Comparison of ENCODE assay signal across 1 cellular context in genomic region chr3:12862387-12862786, GRCh38.
TF ChIP-seq lines count a peak whose summit lies in the region.

No MANE protein-coding gene starts in this region.

TF ChIP-seq in K562, 482 proteins besides CTCF, POLR2A, EP300 and RAD21 (continued from another document):
- TF ChIP-seq KLF16 (IDR thresholded peaks at IDR 0.05) (0 out of 2 replicates have a peak, but pooled peaks have one; percentile 42), ZFX (CRISPR knock-in tag; IDR thresholded peaks at IDR 0.05) (0 out of 2 replicates have a peak, but pooled peaks have one; percentile 15), CBFA2T3 (IDR thresholded peaks at IDR 0.05) (peak; percentile 64), RNF219 (CRISPR knock-in tag; IDR thresholded peaks at IDR 0.05) (no peak), SRF (CRISPR knock-in tag; IDR thresholded peaks at IDR 0.05) (peak in 1 of 2 experiments; percentile 80; a peak in 2 of 4 replicates), CTBP1 (IDR thresholded peaks at IDR 0.05; ENCODE audit: borderline replicate concordance) (no peak), ZNF639 (CRISPR knock-in tag; conservative IDR thresholded peaks at IDR 0.05 in 1 of 2, IDR thresholded peaks at IDR 0.05 in 1 of 2) (0 out of 4 replicates have a peak, but pooled peaks of 1 of the 2 experiments have one; percentile 49), LCOR (CRISPR knock-in tag; IDR thresholded peaks at IDR 0.05) (no peak), E2F6 (IDR thresholded peaks at IDR 0.05; ENCODE audit: borderline replicate concordance in 1 of 2, extremely low read depth in 1 of 2, insufficient read depth in 1 of 2, insufficient read length in 1 of 2, low read depth in 1 of 2, low read length in 1 of 2, poor library complexity in 1 of 2, severe bottlenecking in 1 of 2) (no peak), ZFPM2 (CRISPR knock-in tag; IDR thresholded peaks at IDR 0.05) (no peak), ZNF408 (CRISPR knock-in tag; IDR thresholded peaks at IDR 0.05; ENCODE audit: low read depth) (no peak)
- TF ChIP-seq, protein P1, sequence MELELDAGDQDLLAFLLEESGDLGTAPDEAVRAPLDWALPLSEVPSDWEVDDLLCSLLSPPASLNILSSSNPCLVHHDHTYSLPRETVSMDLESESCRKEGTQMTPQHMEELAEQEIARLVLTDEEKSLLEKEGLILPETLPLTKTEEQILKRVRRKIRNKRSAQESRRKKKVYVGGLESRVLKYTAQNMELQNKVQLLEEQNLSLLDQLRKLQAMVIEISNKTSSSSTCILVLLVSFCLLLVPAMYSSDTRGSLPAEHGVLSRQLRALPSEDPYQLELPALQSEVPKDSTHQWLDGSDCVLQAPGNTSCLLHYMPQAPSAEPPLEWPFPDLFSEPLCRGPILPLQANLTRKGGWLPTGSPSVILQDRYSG (tag; conservative IDR thresholded peaks at IDR 0.05; ENCODE audit: low read depth), result peak; percentile 31; the same call in 1 of the 2 replicates
TF ChIP-seq in K562: peak in this region for 12.
